ENCODE assay signal across 15 cellular contexts in genomic region chr11:10784229-10785145, GRCh38. TPM values are rescaled to one million over a fixed set of nuclear protein-coding genes. Genes with fewer than 3 reads are reported as not detected.
DNase-seq lines count a peak whose midpoint lies in the region; FAIRE-seq and TF ChIP-seq lines count a peak whose summit lies in the region.
"Had no signal": no experiment of that assay in that cellular context is flagged by ENCODE, and none has a peak within 500 bp of the region (broad histone marks: within the 10 kb centered on the region; RNA-seq: fewer than 3 reads in every experiment).

No MANE protein-coding gene starts in this region.

- H3K27ac ChIP-seq in keratinocyte (ENCODE audit: control insufficient read depth, insufficient read depth, low read length): no peak overlapping the region
- H3K27ac ChIP-seq in stomach: no peak overlapping the region
- H3K27ac ChIP-seq: lower lobe of right lung, thoracic aorta had no signal

- H3K9ac ChIP-seq in keratinocyte (ENCODE audit: control insufficient read depth, extremely low read depth, insufficient read depth, low read length): no peak overlapping the region

- H3K79me2 ChIP-seq in keratinocyte (ENCODE audit: control insufficient read depth, insufficient read depth, low read length): no peaks in the 10 kb centered on the region

- H4K20me1 ChIP-seq in keratinocyte (ENCODE audit: control insufficient read depth, extremely low read depth, insufficient read depth, low read length): no peaks in the 10 kb centered on the region

- H3K27me3 ChIP-seq in keratinocyte (ENCODE audit: control insufficient read depth, extremely low read depth, insufficient read depth, low read length) (no peaks in the 10 kb centered on the region), stomach (no peaks in the 10 kb centered on the region)

- dilution Hi-C loops in keratinocyte (cut with MboI; ENCODE audit: extremely low pct_ligation_motif_present, low sequenced_read_pairs): no loop called here

- 29 to 64% (median 42%) methylated on average over 10 of the region's 10 CpGs for WGBS in stomach, 5 donors

- H3K9me1 ChIP-seq in keratinocyte (ENCODE audit: control insufficient read depth, extremely low read depth, insufficient read depth, low read length): no peaks in the 10 kb centered on the region

- no peak for TF ChIP-seq POLR2A in stomach (IDR thresholded peaks at IDR 0.05)

- no peak for FAIRE-seq in keratinocyte (lab: Jason Lieb, UNC)
- FAIRE-seq: colon had no signal

- intact Hi-C loops in stomach (cut with DNase I; ENCODE audit: low total_unique reads): loop anchor here (5.0 kb wide), 1 partner anchor 243 kb away; no protein-coding TSS in a partner anchor

- no peak overlapping the region for H3K4me3 ChIP-seq in keratinocyte (ENCODE audit: control insufficient read depth in 2 of 3, extremely low read depth in 1 of 3, insufficient read depth in 2 of 3, low read depth in 1 of 3, low read length in 3 of 3)
- H3K4me3 ChIP-seq in stomach: no peak overlapping the region
- H3K4me3 ChIP-seq: lower lobe of right lung, thoracic aorta had no signal

- peak overlapping the region; percentile 4 for H2AFZ ChIP-seq in keratinocyte (ENCODE audit: control insufficient read depth, low read length)

- no peak for TF ChIP-seq EP300 in stomach (IDR thresholded peaks at IDR 0.05)

- H3K36me3 ChIP-seq in keratinocyte (ENCODE audit: control insufficient read depth in 2 of 2, extremely low read depth in 1 of 2, insufficient read depth in 2 of 2, low read length in 2 of 2) (no peaks in the 10 kb centered on the region), stomach (peaks cover 0 to 11% (median 5%) of the 10 kb centered on the region in 4 donors)
- H3K36me3 ChIP-seq: thoracic aorta had no signal

- TF ChIP-seq CTCF in keratinocyte (optimal IDR thresholded peaks at IDR 0.05 in 1 of 3, IDR thresholded peaks at IDR 0.05 in 1 of 3, conservative IDR thresholded peaks at IDR 0.05 in 1 of 3; ENCODE audit: extremely low read depth in 1 of 3, insufficient read depth in 2 of 3, low read length in 3 of 3) (no peak), stomach (IDR thresholded peaks at IDR 0.05) (no peak)

- peak; percentile 48 for DNase-seq in COLO668 (lab: John Stamatoyannopoulos, UW; ENCODE audit: unreplicated experiment)
- DNase-seq in NCI-H1105 (lab: John Stamatoyannopoulos, UW): peak; percentile 78
- peak; percentile 70 for DNase-seq in SK-N-DZ (ENCODE audit: low spot score)
- no peak for DNase-seq in keratinocyte (ENCODE audit: low read depth, low spot score)
- no peak for DNase-seq in H4 (ENCODE audit: low spot score)
- no peak for DNase-seq in stomach
- no peak for DNase-seq in HuH-7 (ENCODE audit: low spot score)
- DNase-seq in NOMO-1 treated with DMSO at 0.1 percent for 48 hours (lab: John Stamatoyannopoulos, UW; ENCODE audit: unreplicated experiment): no peak
- DNase-seq: activated B cell treated with CpG ODN at 0.5 μM for 24 hours, C1 segment of cervical spinal cord, foreskin melanocyte, Kasumi-1, lower lobe of right lung had no signal

- no peak overlapping the region for H3K4me2 ChIP-seq in keratinocyte (ENCODE audit: control insufficient read depth, extremely low read depth, insufficient read depth, low read depth, low read length)

- H3K4me1 ChIP-seq in keratinocyte (ENCODE audit: control insufficient read depth, extremely low read depth, insufficient read depth, low read length): no peaks in the 10 kb centered on the region
- no peaks in the 10 kb centered on the region for H3K4me1 ChIP-seq in stomach

- H3K9me3 ChIP-seq in keratinocyte (ENCODE audit: control insufficient read depth, low read depth, low read length) (no peaks in the 10 kb centered on the region), stomach (no peaks in the 10 kb centered on the region)
- H3K9me3 ChIP-seq: lower lobe of right lung, thoracic aorta had no signal

RNA-seq across cellular contexts. Expression of gene EIF4G2, which starts 24.2 kb away (rescaled TPM):
- 600 and 624 TPM in 2 replicates for polyA plus RNA-seq in SK-N-DZ (2014; cell fraction: cytosol; rRNA removed)
- 541 and 569 TPM in 2 replicates for polyA plus RNA-seq in SK-N-DZ (2014; cell fraction: nucleus; rRNA removed)
- polyA plus RNA-seq in keratinocyte: 502 to 643 TPM (median 628 TPM) in 3 replicates
- 1,039 TPM for polyA plus RNA-seq in keratinocyte (2011; ENCODE audit: low read depth)
- 397 and 918 TPM in 2 replicates for polyA plus RNA-seq in keratinocyte (2011; cell fraction: cytosol; rRNA removed)
- 418 and 507 TPM in 2 replicates for polyA plus RNA-seq in keratinocyte (2011; cell fraction: nucleus; rRNA removed)
- 358 and 479 TPM in 2 replicates for polyA plus RNA-seq in keratinocyte (2012; ENCODE audit: low replicate concordance)
- polyA minus RNA-seq in keratinocyte: 448 to 733 TPM (median 701 TPM) in 3 replicates
- 465 TPM for polyA minus RNA-seq in keratinocyte (2011; cell fraction: cytosol; rRNA and poly(A)+ RNA removed)
- 235 and 415 TPM in 2 replicates for polyA minus RNA-seq in keratinocyte (2011; cell fraction: nucleus; rRNA and poly(A)+ RNA removed)
- total RNA-seq in H4 (2014; rRNA removed; shearing (Covaris generic)): 728 and 827 TPM in 2 replicates
- total RNA-seq in stomach: 100 to 1,000 TPM; 344 to 576 (median 400) TPM
- polyA plus RNA-seq in stomach: 100 to 1,000 TPM; 182 to 291 (median 286) TPM

RNA-seq across cellular contexts. Expression of gene CTR9, which starts 33.4 kb away (rescaled TPM):
- 13.2 and 16.4 TPM in 2 replicates for polyA plus RNA-seq in SK-N-DZ (2014; cell fraction: cytosol; rRNA removed)
- 9.6 and 19.8 TPM in 2 replicates for polyA plus RNA-seq in SK-N-DZ (2014; cell fraction: nucleus; rRNA removed)
- 12.2 to 21.8 TPM (median 15.5 TPM) in 3 replicates for polyA plus RNA-seq in keratinocyte
- polyA plus RNA-seq in keratinocyte (2011; ENCODE audit: low read depth): 49.4 TPM
- 10.9 and 15.5 TPM in 2 replicates for polyA plus RNA-seq in keratinocyte (2011; cell fraction: cytosol; rRNA removed)
- 22.6 and 27.0 TPM in 2 replicates for polyA plus RNA-seq in keratinocyte (2011; cell fraction: nucleus; rRNA removed)
- polyA plus RNA-seq in keratinocyte (2012; ENCODE audit: low replicate concordance): 20.8 and 24.0 TPM in 2 replicates
- polyA minus RNA-seq in keratinocyte: 5.9 to 20.3 TPM (median 17.7 TPM) in 3 replicates
- polyA minus RNA-seq in keratinocyte (2011; cell fraction: cytosol; rRNA and poly(A)+ RNA removed): 13.0 TPM
- 12.7 and 36.9 TPM in 2 replicates for polyA minus RNA-seq in keratinocyte (2011; cell fraction: nucleus; rRNA and poly(A)+ RNA removed)
- 11.7 and 17.2 TPM in 2 replicates for total RNA-seq in H4 (2014; rRNA removed; shearing (Covaris generic))
- 10 to 100 TPM in 3 of 5 donors, 1 to 10 TPM in 2; 9.3 to 39.5 (median 21.9) TPM for total RNA-seq in stomach
- 10 to 100 TPM in 2 of 3 donors, 1 to 10 TPM in 1; 9.1 to 10.4 (median 10.4) TPM for polyA plus RNA-seq in stomach

Comparison
In these comparisons a context has a peak if more than half of its experiments do, and no peak if none do; other contexts are left out.
1. DNase-seq: peak in COLO668 (single experiment), NCI-H1105 (single experiment) and SK-N-DZ (single experiment); none in keratinocyte (single experiment), H4 (single experiment), stomach (single experiment), HuH-7 (single experiment) and NOMO-1 treated with DMSO at 0.1 percent for 48 hours (single experiment).